Comparison of ENCODE assay signal across 8 cellular contexts in genomic region chr10:11197266-11197712, GRCh38.
DNase-seq lines count a peak whose midpoint lies in the region; ATAC-seq, FAIRE-seq and TF ChIP-seq lines count a peak whose summit lies in the region.

No MANE protein-coding gene starts in this region.

- H3K27ac Mint-ChIP-seq in T-helper 17 cell, result peak overlapping the region; percentile 96

- TF ChIP-seq RAD21 in HepG2 (CRISPR knock-in tag; IDR thresholded peaks at IDR 0.05), result no peak

- H3K27ac ChIP-seq in right lobe of liver (no peak overlapping the region), HepG2 (ENCODE audit: extremely low read length, insufficient read depth, low read length) (no peak overlapping the region), kidney (ENCODE audit: low read depth in 2 of 2, low read length in 2 of 2) (no peak overlapping the region)

- peaks cover 86% of the 10 kb centered on the region for H3K4me1 Mint-ChIP-seq in T-helper 17 cell

- intact Hi-C loops in right lobe of liver (cut with DNase I), result no loop called here
- intact Hi-C loops in HepG2 (cut with micrococcal nuclease; ENCODE audit: unreplicated experiment), result no loop called here
- intact Hi-C loops in kidney (cut with DNase I), result no loop called here

- H3K9ac ChIP-seq in HepG2 (ENCODE audit: insufficient read depth, low read depth, low read length) (no peak overlapping the region), kidney (ENCODE audit: low read length in 2 of 2) (no peak overlapping the region)

- H3K4me2 ChIP-seq in HepG2 (ENCODE audit: low read depth, low read length), result no peak overlapping the region

- in situ Hi-C loops in HepG2 (cut with HindIII; ENCODE audit: extremely low pct_ligation_motif_present, low pct_unique_long_range_greater_than_20kb), result no loop called here

- TF ChIP-seq EP300 in HepG2 (IDR thresholded peaks at IDR 0.05; ENCODE audit: low read depth in 2 of 2, low read length in 2 of 2) (no peak), HepG2 (CRISPR knock-in tag; IDR thresholded peaks at IDR 0.05; ENCODE audit: borderline replicate concordance) (no peak)

- no peak overlapping the region for H3K4me3 ChIP-seq in right lobe of liver
- H3K4me3 ChIP-seq in HepG2 (replicated peaks in 1 of 3; ENCODE audit: insufficient read depth in 1 of 3, low read depth in 2 of 3, low read length in 3 of 3), result no peak overlapping the region
- H3K4me3 ChIP-seq in kidney (ENCODE audit: low read length in 2 of 2), result no peak overlapping the region

- DNase-seq in right lobe of liver (no peak), HepG2 (ENCODE audit: low spot score) (no peak), T-helper 17 cell (no peak), medulla oblongata (ENCODE audit: extremely low spot score) (peak; percentile 77), AML-193 (lab: John Stamatoyannopoulos, UW) (no peak), kidney (no peak), GDM1 (lab: John Stamatoyannopoulos, UW) (no peak)

- CTCF ChIA-PET in HepG2 (lab: Yijun Ruan, JAX; ENCODE audit: low intra/inter-chr PET ratio, low total read pairs), result no interaction called here

- H3K4me1 ChIP-seq in right lobe of liver (no peaks in the 10 kb centered on the region), HepG2 (ENCODE audit: insufficient read depth, low read length) (no peaks in the 10 kb centered on the region), kidney (ENCODE audit: control insufficient read depth in 1 of 2, insufficient read depth in 1 of 2, low read depth in 1 of 2, low read length in 2 of 2) (peaks cover 0 to 1% of the 10 kb centered on the region in 2 donors)

- no peak for FAIRE-seq in HepG2 (lab: Jason Lieb, UNC)
- no peak for FAIRE-seq in kidney (lab: Jason Lieb, UNC)

- no peak for TF ChIP-seq CTCF in right lobe of liver (IDR thresholded peaks at IDR 0.05)
- no peak for TF ChIP-seq CTCF in HepG2 (CRISPR knock-in tag; IDR thresholded peaks at IDR 0.05)
- TF ChIP-seq CTCF in kidney (IDR thresholded peaks at IDR 0.05; ENCODE audit: borderline replicate concordance, extremely low read depth, insufficient read depth), result no peak

- H3K9me3 ChIP-seq in right lobe of liver, result no peaks in the 10 kb centered on the region
- H3K9me3 ChIP-seq in HepG2 (ENCODE audit: low read length), result no peaks in the 10 kb centered on the region
- H3K9me3 ChIP-seq in T-helper 17 cell (ENCODE audit: control insufficient read depth, low read length, poor library complexity, severe bottlenecking), result no peaks in the 10 kb centered on the region
- no peaks in the 10 kb centered on the region for H3K9me3 ChIP-seq in kidney (ENCODE audit: control insufficient read depth in 1 of 2, low read length in 2 of 2)

- peak overlapping the region; percentile 76 for H3K4me3 Mint-ChIP-seq in T-helper 17 cell

- H4K20me1 ChIP-seq in HepG2 (ENCODE audit: insufficient read depth, low read length), result no peaks in the 10 kb centered on the region

- whole genome bisulfite sequencing in right lobe of liver (ENCODE audit: insufficient coverage, low coverage, low lambda C conversion rate, missing lambda C conversion rate), result 32% methylated on average over 4 of the region's 7 CpGs
- WGBS in HepG2 (ENCODE audit: low lambda C conversion rate), result 1% methylated on average over 6 of the region's 7 CpGs

- POLR2A ChIA-PET in HepG2 (lab: Yijun Ruan, JAX), result no interaction called here

- H3K27me3 Mint-ChIP-seq in T-helper 17 cell, result no peaks in the 10 kb centered on the region

- no peaks in the 10 kb centered on the region for H3K27me3 ChIP-seq in right lobe of liver
- peaks cover 0 to 5% of the 10 kb centered on the region in 2 experiments; a peak in 1 of 5 replicates for H3K27me3 ChIP-seq in HepG2 (ENCODE audit: control insufficient read depth in 1 of 2, insufficient read depth in 2 of 2, low read length in 2 of 2)

- H3K36me3 Mint-ChIP-seq in T-helper 17 cell (ENCODE audit: low read depth), result peaks cover 6% of the 10 kb centered on the region

- TF ChIP-seq POLR2A in right lobe of liver (IDR thresholded peaks at IDR 0.05), result no peak
- TF ChIP-seq POLR2A in HepG2 (IDR thresholded peaks at IDR 0.05; ENCODE audit: insufficient read depth in 1 of 2, low read depth in 2 of 2, low read length in 2 of 2), result no peak

- H3K36me3 ChIP-seq in right lobe of liver (no peaks in the 10 kb centered on the region), HepG2 (replicated peaks in 1 of 2; ENCODE audit: control insufficient read depth in 1 of 2, insufficient read depth in 2 of 2, low read length in 2 of 2) (no peaks in the 10 kb centered on the region), kidney (ENCODE audit: control insufficient read depth in 1 of 2, insufficient read depth in 2 of 2, low read length in 2 of 2) (no peaks in the 10 kb centered on the region)

- H2AFZ ChIP-seq in HepG2 (ENCODE audit: low read length), result no peak overlapping the region

- peak; percentile 61 to 82 (median 70) for ATAC-seq in right lobe of liver
- no peak for ATAC-seq in HepG2
- peak; percentile 54 for ATAC-seq in HG03045 (IDR thresholded peaks at IDR 0.05; ENCODE audit: unreplicated experiment)
- peak; percentile 27 for ATAC-seq in T-helper 17 cell

- BruUV-seq in HepG2 (replicated peaks; lab: Mats Ljungman, UMichigan), result no TSS peak

- no peaks in the 10 kb centered on the region for H3K79me2 ChIP-seq in HepG2 (ENCODE audit: insufficient read depth, low read length)

TF ChIP-seq in HepG2, 621 proteins besides CTCF, POLR2A, EP300 and RAD21:
- TF ChIP-seq ZBTB33 (CRISPR knock-in tag; IDR thresholded peaks at IDR 0.05), result no peak
